Comparison of ENCODE assay signal across 15 cellular contexts in genomic region chr1:1143636-1144035, GRCh38. TPM values are rescaled to one million over a fixed set of nuclear protein-coding genes. Genes with fewer than 3 reads are reported as not detected.
DNase-seq lines count a peak whose midpoint lies in the region; ATAC-seq and TF ChIP-seq lines count a peak whose summit lies in the region.
"Had no signal": no experiment of that assay in that cellular context is flagged by ENCODE, and none has a peak within 500 bp of the region (broad histone marks: within the 10 kb centered on the region; RNA-seq: fewer than 3 reads in every experiment).

No MANE protein-coding gene starts in this region.

- no peaks in the 10 kb centered on the region for H3K27me3 Mint-ChIP-seq in T-helper 1 cell treated with Interleukin-12 subunit alpha and Interleukin-12 subunit beta and Interleukin-4 antibody, amounts not matched to agents 30 μg/mL and 1 μg/mL, for 36 hours (ENCODE audit: low read depth)
- no peaks in the 10 kb centered on the region for H3K27me3 Mint-ChIP-seq in activated naive CD8-positive, alpha-beta T cell
- H3K27me3 Mint-ChIP-seq in nephron (ENCODE audit: low read depth) (peaks cover 9% of the 10 kb centered on the region), progenitor cell of endocrine pancreas (peaks cover 6% of the 10 kb centered on the region)
- no peaks in the 10 kb centered on the region for H3K27me3 Mint-ChIP-seq in effector memory CD8-positive, alpha-beta T cell

- peak overlapping the region; percentile 57 for H3K4me3 Mint-ChIP-seq in T-helper 1 cell treated with Interleukin-12 subunit alpha and Interleukin-12 subunit beta and Interleukin-4 antibody, amounts not matched to agents 30 μg/mL and 1 μg/mL, for 36 hours
- no peak overlapping the region for H3K4me3 Mint-ChIP-seq in activated naive CD8-positive, alpha-beta T cell
- no peak overlapping the region for H3K4me3 Mint-ChIP-seq in nephron
- H3K4me3 Mint-ChIP-seq in effector memory CD8-positive, alpha-beta T cell: no peak overlapping the region
- no peak overlapping the region for H3K4me3 Mint-ChIP-seq in progenitor cell of endocrine pancreas (ENCODE audit: low read depth)

- H3K36me3 Mint-ChIP-seq in T-helper 1 cell treated with Interleukin-12 subunit alpha and Interleukin-12 subunit beta and Interleukin-4 antibody, amounts not matched to agents 30 μg/mL and 1 μg/mL, for 36 hours (ENCODE audit: low read depth): no peaks in the 10 kb centered on the region
- H3K36me3 Mint-ChIP-seq in activated naive CD8-positive, alpha-beta T cell: no peaks in the 10 kb centered on the region
- no peaks in the 10 kb centered on the region for H3K36me3 Mint-ChIP-seq in nephron (ENCODE audit: low read depth)
- peaks cover 2% of the 10 kb centered on the region for H3K36me3 Mint-ChIP-seq in effector memory CD8-positive, alpha-beta T cell (ENCODE audit: insufficient read depth)
- no peaks in the 10 kb centered on the region for H3K36me3 Mint-ChIP-seq in progenitor cell of endocrine pancreas (ENCODE audit: insufficient read depth)

- peaks cover 9% of the 10 kb centered on the region for H3K4me1 Mint-ChIP-seq in T-helper 1 cell treated with Interleukin-12 subunit alpha and Interleukin-12 subunit beta and Interleukin-4 antibody, amounts not matched to agents 30 μg/mL and 1 μg/mL, for 36 hours (ENCODE audit: low read depth)
- peaks cover 10% of the 10 kb centered on the region for H3K4me1 Mint-ChIP-seq in activated naive CD8-positive, alpha-beta T cell (ENCODE audit: low read depth)
- H3K4me1 Mint-ChIP-seq in nephron: no peaks in the 10 kb centered on the region
- H3K4me1 Mint-ChIP-seq in effector memory CD8-positive, alpha-beta T cell (ENCODE audit: low read depth in 2 of 2): peaks cover 0 to under 1% of the 10 kb centered on the region in 2 donors
- H3K4me1 Mint-ChIP-seq in progenitor cell of endocrine pancreas (ENCODE audit: low read depth): no peaks in the 10 kb centered on the region

- H3K27ac Mint-ChIP-seq in T-helper 1 cell treated with Interleukin-12 subunit alpha and Interleukin-12 subunit beta and Interleukin-4 antibody, amounts not matched to agents 30 μg/mL and 1 μg/mL, for 36 hours: peak overlapping the region; percentile 96
- peak overlapping the region; percentile 89 for H3K27ac Mint-ChIP-seq in activated naive CD8-positive, alpha-beta T cell
- H3K27ac Mint-ChIP-seq in nephron: peak overlapping the region; percentile 39 to 55 (median 49)
- H3K27ac Mint-ChIP-seq in effector memory CD8-positive, alpha-beta T cell: peak overlapping the region in 1 of 2 donors; percentile 66
- no peak overlapping the region for H3K27ac Mint-ChIP-seq in progenitor cell of endocrine pancreas

- no peak for DNase-seq in T-helper 1 cell
- DNase-seq in HT-29 (ENCODE audit: low spot score): peak; percentile 46
- no peak for DNase-seq in effector memory CD8-positive, alpha-beta T cell
- no peak for DNase-seq in progenitor cell of endocrine pancreas (ENCODE audit: low spot score, unreplicated experiment)
- DNase-seq: 8988T, aorta, Caco-2 had no signal

- ATAC-seq in effector memory CD8-positive, alpha-beta T cell (replicated peaks): no peak
- no peak for ATAC-seq in HG03280 (IDR thresholded peaks at IDR 0.05; ENCODE audit: unreplicated experiment)

- H3K9me3 Mint-ChIP-seq in T-helper 1 cell treated with Interleukin-12 subunit alpha and Interleukin-12 subunit beta and Interleukin-4 antibody, amounts not matched to agents 30 μg/mL and 1 μg/mL, for 36 hours: no peaks in the 10 kb centered on the region
- H3K9me3 Mint-ChIP-seq in activated naive CD8-positive, alpha-beta T cell (ENCODE audit: low read depth): no peaks in the 10 kb centered on the region
- H3K9me3 Mint-ChIP-seq in nephron: no peaks in the 10 kb centered on the region
- no peaks in the 10 kb centered on the region for H3K9me3 Mint-ChIP-seq in effector memory CD8-positive, alpha-beta T cell
- H3K9me3 Mint-ChIP-seq in progenitor cell of endocrine pancreas (ENCODE audit: low read depth): no peaks in the 10 kb centered on the region

- TF ChIP-seq CTCF in nephron (IDR thresholded peaks at IDR 0.05; ENCODE audit: unreplicated experiment in 3 of 3) (no peak), progenitor cell of endocrine pancreas (IDR thresholded peaks at IDR 0.05; ENCODE audit: unreplicated experiment) (no peak)

RNA-seq across cellular contexts. Expression of gene C1orf159, which starts 27.7 kb away (rescaled TPM):
- total RNA-seq in HT-29 (2014; rRNA removed; shearing (Covaris generic)): 61.4 and 67.6 TPM in 2 replicates
- total RNA-seq in progenitor cell of endocrine pancreas: 21.3 and 23.2 TPM in 2 replicates

RNA-seq across cellular contexts. Expression of gene TTLL10, which starts 30.0 kb away (rescaled TPM):
- 5.8 and 6.6 TPM in 2 replicates for total RNA-seq in HT-29 (2014; rRNA removed; shearing (Covaris generic))
- 5.0 and 5.5 TPM in 2 replicates for total RNA-seq in progenitor cell of endocrine pancreas
- total RNA-seq: fibroblast of lung, kidney epithelial cell, myocyte, urinary bladder had no signal
